1 cellular context compared by ENCODE assay signal in genomic region chrX:20060961-20061868, GRCh38.
TF ChIP-seq lines count a peak whose summit lies in the region.

No MANE protein-coding gene starts in this region.

TF ChIP-seq in GM12878, 131 proteins besides CTCF, POLR2A, EP300 and RAD21 (continued from another document and continues in another):
- TF ChIP-seq ZNF687 (IDR thresholded peaks at IDR 0.05) (peak; percentile 54), CHD2 (IDR thresholded peaks at IDR 0.05; ENCODE audit: borderline replicate concordance, low read depth, low read length) (no peak), NFIC (IDR thresholded peaks at IDR 0.05; ENCODE audit: low read depth, low read length) (no peak), ZNF384 (IDR thresholded peaks at IDR 0.05; ENCODE audit: borderline replicate concordance, low read depth, low read length) (peak; percentile 52; the same call in 1 of the 2 replicates), MEF2B (IDR thresholded peaks at IDR 0.05; ENCODE audit: partially characterized antibody, poor library complexity, severe bottlenecking) (peak; percentile 97), CEBPB (IDR thresholded peaks at IDR 0.05; ENCODE audit: borderline replicate concordance in 1 of 2, low read depth in 2 of 2, low read length in 2 of 2) (no peak), ZNF622 (IDR thresholded peaks at IDR 0.05) (no peak), SPI1 (IDR thresholded peaks at IDR 0.05; ENCODE audit: borderline replicate concordance, insufficient read depth, low read depth, low read length) (no peak), ZNF217 (IDR thresholded peaks at IDR 0.05) (no peak), EZH2 (IDR thresholded peaks at IDR 0.05; ENCODE audit: borderline replicate concordance, control insufficient read depth, low read depth, low read length) (no peak), RAD51 (IDR thresholded peaks at IDR 0.05) (no peak), KAT2A (conservative IDR thresholded peaks at IDR 0.05; ENCODE audit: control insufficient read depth, low read depth, low read length) (no peak), FOXM1 (IDR thresholded peaks at IDR 0.05; ENCODE audit: low read depth, low read length) (no peak), NR2F1 (conservative IDR thresholded peaks at IDR 0.05) (0 out of 2 replicates have a peak, but pooled peaks have one; percentile 13), RUNX3 (IDR thresholded peaks at IDR 0.05; ENCODE audit: low read length) (0 out of 2 replicates have a peak, but pooled peaks have one; percentile 10), SRF (IDR thresholded peaks at IDR 0.05; ENCODE audit: low read depth in 2 of 2, low read length in 2 of 2) (no peak), FOS (IDR thresholded peaks at IDR 0.05; ENCODE audit: borderline replicate concordance, extremely low read depth, insufficient read length) (no peak), SKIL (IDR thresholded peaks at IDR 0.05; ENCODE audit: low read depth, poor library complexity, severe bottlenecking) (no peak), ZBTB4 (CRISPR knock-in tag; IDR thresholded peaks at IDR 0.05) (no peak), MTA3 (IDR thresholded peaks at IDR 0.05; ENCODE audit: borderline replicate concordance, low read length) (no peak), HDGF (IDR thresholded peaks at IDR 0.05) (no peak), CREB1 (IDR thresholded peaks at IDR 0.05; ENCODE audit: low read depth) (no peak), EGR1 (IDR thresholded peaks at IDR 0.05; ENCODE audit: borderline replicate concordance in 1 of 2, low read depth in 2 of 2, low read length in 2 of 2) (no peak), SIN3A (IDR thresholded peaks at IDR 0.05; ENCODE audit: low read depth, low read length) (no peak), NBN (IDR thresholded peaks at IDR 0.05) (0 out of 2 replicates have a peak, but pooled peaks have one; percentile 27), SMAD5 (IDR thresholded peaks at IDR 0.05; ENCODE audit: low read depth) (no peak), IRF4 (IDR thresholded peaks at IDR 0.05; ENCODE audit: low read depth, low read length) (no peak), YBX1 (IDR thresholded peaks at IDR 0.05) (no peak), TBL1XR1 (IDR thresholded peaks at IDR 0.05; ENCODE audit: low read depth, low read length) (no peak)
- TF ChIP-seq, protein P1, sequence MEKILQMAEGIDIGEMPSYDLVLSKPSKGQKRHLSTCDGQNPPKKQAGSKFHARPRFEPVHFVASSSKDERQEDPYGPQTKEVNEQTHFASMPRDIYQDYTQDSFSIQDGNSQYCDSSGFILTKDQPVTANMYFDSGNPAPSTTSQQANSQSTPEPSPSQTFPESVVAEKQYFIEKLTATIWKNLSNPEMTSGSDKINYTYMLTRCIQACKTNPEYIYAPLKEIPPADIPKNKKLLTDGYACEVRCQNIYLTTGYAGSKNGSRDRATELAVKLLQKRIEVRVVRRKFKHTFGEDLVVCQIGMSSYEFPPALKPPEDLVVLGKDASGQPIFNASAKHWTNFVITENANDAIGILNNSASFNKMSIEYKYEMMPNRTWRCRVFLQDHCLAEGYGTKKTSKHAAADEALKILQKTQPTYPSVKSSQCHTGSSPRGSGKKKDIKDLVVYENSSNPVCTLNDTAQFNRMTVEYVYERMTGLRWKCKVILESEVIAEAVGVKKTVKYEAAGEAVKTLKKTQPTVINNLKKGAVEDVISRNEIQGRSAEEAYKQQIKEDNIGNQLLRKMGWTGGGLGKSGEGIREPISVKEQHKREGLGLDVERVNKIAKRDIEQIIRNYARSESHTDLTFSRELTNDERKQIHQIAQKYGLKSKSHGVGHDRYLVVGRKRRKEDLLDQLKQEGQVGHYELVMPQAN (conservative IDR thresholded peaks at IDR 0.05) = no peak
- TF ChIP-seq, protein P2, sequence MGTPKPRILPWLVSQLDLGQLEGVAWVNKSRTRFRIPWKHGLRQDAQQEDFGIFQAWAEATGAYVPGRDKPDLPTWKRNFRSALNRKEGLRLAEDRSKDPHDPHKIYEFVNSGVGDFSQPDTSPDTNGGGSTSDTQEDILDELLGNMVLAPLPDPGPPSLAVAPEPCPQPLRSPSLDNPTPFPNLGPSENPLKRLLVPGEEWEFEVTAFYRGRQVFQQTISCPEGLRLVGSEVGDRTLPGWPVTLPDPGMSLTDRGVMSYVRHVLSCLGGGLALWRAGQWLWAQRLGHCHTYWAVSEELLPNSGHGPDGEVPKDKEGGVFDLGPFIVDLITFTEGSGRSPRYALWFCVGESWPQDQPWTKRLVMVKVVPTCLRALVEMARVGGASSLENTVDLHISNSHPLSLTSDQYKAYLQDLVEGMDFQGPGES (IDR thresholded peaks at IDR 0.05) = no peak
- TF ChIP-seq, protein P3, sequence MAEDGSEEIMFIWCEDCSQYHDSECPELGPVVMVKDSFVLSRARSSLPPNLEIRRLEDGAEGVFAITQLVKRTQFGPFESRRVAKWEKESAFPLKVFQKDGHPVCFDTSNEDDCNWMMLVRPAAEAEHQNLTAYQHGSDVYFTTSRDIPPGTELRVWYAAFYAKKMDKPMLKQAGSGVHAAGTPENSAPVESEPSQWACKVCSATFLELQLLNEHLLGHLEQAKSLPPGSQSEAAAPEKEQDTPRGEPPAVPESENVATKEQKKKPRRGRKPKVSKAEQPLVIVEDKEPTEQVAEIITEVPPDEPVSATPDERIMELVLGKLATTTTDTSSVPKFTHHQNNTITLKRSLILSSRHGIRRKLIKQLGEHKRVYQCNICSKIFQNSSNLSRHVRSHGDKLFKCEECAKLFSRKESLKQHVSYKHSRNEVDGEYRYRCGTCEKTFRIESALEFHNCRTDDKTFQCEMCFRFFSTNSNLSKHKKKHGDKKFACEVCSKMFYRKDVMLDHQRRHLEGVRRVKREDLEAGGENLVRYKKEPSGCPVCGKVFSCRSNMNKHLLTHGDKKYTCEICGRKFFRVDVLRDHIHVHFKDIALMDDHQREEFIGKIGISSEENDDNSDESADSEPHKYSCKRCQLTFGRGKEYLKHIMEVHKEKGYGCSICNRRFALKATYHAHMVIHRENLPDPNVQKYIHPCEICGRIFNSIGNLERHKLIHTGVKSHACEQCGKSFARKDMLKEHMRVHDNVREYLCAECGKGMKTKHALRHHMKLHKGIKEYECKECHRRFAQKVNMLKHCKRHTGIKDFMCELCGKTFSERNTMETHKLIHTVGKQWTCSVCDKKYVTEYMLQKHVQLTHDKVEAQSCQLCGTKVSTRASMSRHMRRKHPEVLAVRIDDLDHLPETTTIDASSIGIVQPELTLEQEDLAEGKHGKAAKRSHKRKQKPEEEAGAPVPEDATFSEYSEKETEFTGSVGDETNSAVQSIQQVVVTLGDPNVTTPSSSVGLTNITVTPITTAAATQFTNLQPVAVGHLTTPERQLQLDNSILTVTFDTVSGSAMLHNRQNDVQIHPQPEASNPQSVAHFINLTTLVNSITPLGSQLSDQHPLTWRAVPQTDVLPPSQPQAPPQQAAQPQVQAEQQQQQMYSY (CRISPR knock-in tag; IDR thresholded peaks at IDR 0.05) = no peak
- TF ChIP-seq, protein P4, sequence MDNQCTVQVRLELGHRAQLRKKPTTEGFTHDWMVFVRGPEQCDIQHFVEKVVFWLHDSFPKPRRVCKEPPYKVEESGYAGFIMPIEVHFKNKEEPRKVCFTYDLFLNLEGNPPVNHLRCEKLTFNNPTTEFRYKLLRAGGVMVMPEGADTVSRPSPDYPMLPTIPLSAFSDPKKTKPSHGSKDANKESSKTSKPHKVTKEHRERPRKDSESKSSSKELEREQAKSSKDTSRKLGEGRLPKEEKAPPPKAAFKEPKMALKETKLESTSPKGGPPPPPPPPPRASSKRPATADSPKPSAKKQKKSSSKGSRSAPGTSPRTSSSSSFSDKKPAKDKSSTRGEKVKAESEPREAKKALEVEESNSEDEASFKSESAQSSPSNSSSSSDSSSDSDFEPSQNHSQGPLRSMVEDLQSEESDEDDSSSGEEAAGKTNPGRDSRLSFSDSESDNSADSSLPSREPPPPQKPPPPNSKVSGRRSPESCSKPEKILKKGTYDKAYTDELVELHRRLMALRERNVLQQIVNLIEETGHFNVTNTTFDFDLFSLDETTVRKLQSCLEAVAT (IDR thresholded peaks at IDR 0.05) = no peak
- TF ChIP-seq, protein P5, sequence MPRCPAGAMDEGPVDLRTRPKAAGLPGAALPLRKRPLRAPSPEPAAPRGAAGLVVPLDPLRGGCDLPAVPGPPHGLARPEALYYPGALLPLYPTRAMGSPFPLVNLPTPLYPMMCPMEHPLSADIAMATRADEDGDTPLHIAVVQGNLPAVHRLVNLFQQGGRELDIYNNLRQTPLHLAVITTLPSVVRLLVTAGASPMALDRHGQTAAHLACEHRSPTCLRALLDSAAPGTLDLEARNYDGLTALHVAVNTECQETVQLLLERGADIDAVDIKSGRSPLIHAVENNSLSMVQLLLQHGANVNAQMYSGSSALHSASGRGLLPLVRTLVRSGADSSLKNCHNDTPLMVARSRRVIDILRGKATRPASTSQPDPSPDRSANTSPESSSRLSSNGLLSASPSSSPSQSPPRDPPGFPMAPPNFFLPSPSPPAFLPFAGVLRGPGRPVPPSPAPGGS (IDR thresholded peaks at IDR 0.05; ENCODE audit: borderline replicate concordance, insufficient read depth, low read depth, low read length, poor library complexity, severe bottlenecking) = no peak
- TF ChIP-seq, protein P6, sequence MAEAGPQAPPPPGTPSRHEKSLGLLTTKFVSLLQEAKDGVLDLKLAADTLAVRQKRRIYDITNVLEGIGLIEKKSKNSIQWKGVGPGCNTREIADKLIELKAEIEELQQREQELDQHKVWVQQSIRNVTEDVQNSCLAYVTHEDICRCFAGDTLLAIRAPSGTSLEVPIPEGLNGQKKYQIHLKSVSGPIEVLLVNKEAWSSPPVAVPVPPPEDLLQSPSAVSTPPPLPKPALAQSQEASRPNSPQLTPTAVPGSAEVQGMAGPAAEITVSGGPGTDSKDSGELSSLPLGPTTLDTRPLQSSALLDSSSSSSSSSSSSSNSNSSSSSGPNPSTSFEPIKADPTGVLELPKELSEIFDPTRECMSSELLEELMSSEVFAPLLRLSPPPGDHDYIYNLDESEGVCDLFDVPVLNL (IDR thresholded peaks at IDR 0.05; ENCODE audit: low read depth, low read length) = no peak
- TF ChIP-seq, protein P7, sequence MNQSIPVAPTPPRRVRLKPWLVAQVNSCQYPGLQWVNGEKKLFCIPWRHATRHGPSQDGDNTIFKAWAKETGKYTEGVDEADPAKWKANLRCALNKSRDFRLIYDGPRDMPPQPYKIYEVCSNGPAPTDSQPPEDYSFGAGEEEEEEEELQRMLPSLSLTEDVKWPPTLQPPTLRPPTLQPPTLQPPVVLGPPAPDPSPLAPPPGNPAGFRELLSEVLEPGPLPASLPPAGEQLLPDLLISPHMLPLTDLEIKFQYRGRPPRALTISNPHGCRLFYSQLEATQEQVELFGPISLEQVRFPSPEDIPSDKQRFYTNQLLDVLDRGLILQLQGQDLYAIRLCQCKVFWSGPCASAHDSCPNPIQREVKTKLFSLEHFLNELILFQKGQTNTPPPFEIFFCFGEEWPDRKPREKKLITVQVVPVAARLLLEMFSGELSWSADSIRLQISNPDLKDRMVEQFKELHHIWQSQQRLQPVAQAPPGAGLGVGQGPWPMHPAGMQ (IDR thresholded peaks at IDR 0.05; ENCODE audit: borderline replicate concordance) = no peak
